In the genomic region with DNA sequence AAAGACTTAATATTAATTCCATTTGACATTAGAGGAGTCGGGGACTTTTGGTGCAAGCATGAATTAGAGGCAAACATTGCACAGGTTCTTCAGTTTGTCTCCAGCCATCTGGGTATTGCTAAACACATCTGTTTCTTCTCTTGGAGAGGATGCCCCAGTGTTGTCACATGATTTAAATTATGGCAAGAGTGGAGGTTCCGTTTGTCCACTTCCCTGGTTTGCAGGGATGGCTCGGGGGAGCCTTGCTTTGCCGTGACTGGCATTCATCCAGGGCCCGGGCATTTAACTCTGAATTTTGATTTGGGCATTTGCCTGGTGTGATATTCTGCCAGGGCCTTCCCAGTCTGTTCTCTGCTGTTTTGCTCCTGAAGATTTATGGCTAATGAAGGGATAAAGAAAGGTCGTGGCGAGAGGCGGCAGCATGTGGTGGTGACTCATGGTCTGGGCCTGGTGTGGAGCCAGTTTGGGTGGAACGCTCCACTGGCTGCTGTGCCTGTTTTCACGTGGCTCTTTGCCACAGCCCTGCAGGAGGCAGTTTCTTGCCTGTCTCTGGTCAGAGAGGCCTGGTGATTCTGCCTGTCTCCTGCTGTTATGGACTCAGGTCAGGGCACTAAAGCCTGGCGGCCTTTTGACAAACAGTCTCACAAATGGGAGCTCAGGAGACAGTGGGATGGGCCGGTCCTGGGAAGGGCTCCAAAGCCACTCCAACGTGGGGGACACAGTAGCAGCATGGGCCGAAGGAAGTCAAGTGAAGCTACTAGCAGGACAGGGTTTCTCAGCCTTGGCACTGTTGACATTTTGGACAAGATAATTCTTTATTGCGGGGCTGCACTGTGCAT, we compare ENCODE assay signal across 8 cellular contexts.
DNase-seq lines count a peak whose midpoint lies in the region; ATAC-seq and TF ChIP-seq lines count a peak whose summit lies in the region.

No MANE protein-coding gene starts in this region.

- H3K9me3 ChIP-seq in PC-3 (ENCODE audit: low read length) = no peaks in the 10 kb centered on the region
- no peaks in the 10 kb centered on the region for H3K9me3 ChIP-seq in esophagus (ENCODE audit: control insufficient read depth in 2 of 2, insufficient read depth in 1 of 2, low read depth in 1 of 2, low read length in 1 of 2)
- H3K9me3 ChIP-seq in muscle layer of colon (ENCODE audit: low read length) = no peaks in the 10 kb centered on the region

- no peaks in the 10 kb centered on the region for H3K36me3 ChIP-seq in PC-3 (ENCODE audit: low read depth, low read length)
- no peaks in the 10 kb centered on the region for H3K36me3 ChIP-seq in esophagus (ENCODE audit: control insufficient read depth in 2 of 2, insufficient read depth in 2 of 2, low read length in 1 of 2)
- H3K36me3 ChIP-seq in muscle layer of colon (ENCODE audit: insufficient read depth, low read length) = no peaks in the 10 kb centered on the region

- H3K79me2 ChIP-seq in PC-3 (ENCODE audit: low read length) = no peaks in the 10 kb centered on the region

- ATAC-seq in PC-3 (peak; percentile 87), GM21576 (IDR thresholded peaks at IDR 0.05; ENCODE audit: unreplicated experiment) (no peak), HG02884 (IDR thresholded peaks at IDR 0.05; ENCODE audit: unreplicated experiment) (no peak), GM19023 (IDR thresholded peaks at IDR 0.05; ENCODE audit: unreplicated experiment) (no peak)

- BruUV-seq in PC-3 (replicated peaks; lab: Mats Ljungman, UMichigan) = no TSS peak

- POLR2A ChIA-PET in HEK293T (lab: Yijun Ruan, JAX) (interaction anchor here (1.1 to 1.4 kb wide), 2 partner anchors 166 to 421 kb away, joined by 3 to 5 read pairs; no protein-coding TSS in a partner anchor), PC-3 (lab: Charles Lee; ENCODE audit: unreplicated experiment) (interaction anchor here (0.6 kb wide), 1 partner anchor 214 kb away, joined by 3 read pairs; no protein-coding TSS in a partner anchor)

- H4K20me1 ChIP-seq in PC-3 (ENCODE audit: low read length) = no peaks in the 10 kb centered on the region

- intact Hi-C loops in PC-3 (cut with micrococcal nuclease) = loop anchor here (5.0 kb wide), 1 partner anchor 40 kb away; no protein-coding TSS in a partner anchor

- 21 to 35% methylated on average over 15 of the region's 15 CpGs for WGBS in esophagus, 2 donors

- CTCF ChIA-PET in HEK293T (lab: Yijun Ruan, JAX) (no interaction called here), PC-3 (lab: Charles Lee) (no interaction called here)

- no peaks in the 10 kb centered on the region for H3F3A ChIP-seq in PC-3 (ENCODE audit: low read length, unreplicated experiment)

- H2AFZ ChIP-seq in PC-3 (ENCODE audit: low read length) = peak overlapping the region; percentile 58

- H3K4me1 ChIP-seq in PC-3 (ENCODE audit: insufficient read depth, low read length) (peaks cover 35% of the 10 kb centered on the region), esophagus (ENCODE audit: control insufficient read depth in 2 of 2, insufficient read depth in 2 of 2, low read length in 1 of 2) (peaks cover 6 to 14% of the 10 kb centered on the region in 2 donors), muscle layer of colon (ENCODE audit: insufficient read depth, low read length) (peaks cover 43% of the 10 kb centered on the region)

- TF ChIP-seq CTCF in PC-3 (conservative IDR thresholded peaks at IDR 0.05; ENCODE audit: low read depth, low read length) = no peak

- H3K27me3 ChIP-seq in PC-3 (ENCODE audit: low read length) = no peaks in the 10 kb centered on the region
- no peaks in the 10 kb centered on the region for H3K27me3 ChIP-seq in esophagus (ENCODE audit: control insufficient read depth in 1 of 2, insufficient read depth in 2 of 2, low read length in 2 of 2)
- H3K27me3 ChIP-seq in muscle layer of colon (ENCODE audit: control insufficient read depth in 1 of 2, insufficient read depth in 2 of 2, low read length in 2 of 2) = no peaks in the 10 kb centered on the region

- no peaks in the 10 kb centered on the region for H3K9me2 ChIP-seq in PC-3 (replicated peaks; ENCODE audit: low read length)

- peak; percentile 50 for DNase-seq in HEK293T (ENCODE audit: extremely low spot score)
- peak; percentile 82 for DNase-seq in PC-3
- no peak for DNase-seq in activated CD4-positive, alpha-beta T cell treated with anti-CD3 and anti-CD28 coated beads for 1 hour

- H3K27ac ChIP-seq in PC-3 (ENCODE audit: low read length) = peak overlapping the region; percentile 65
- H3K27ac ChIP-seq in esophagus (ENCODE audit: low read depth in 2 of 2, low read length in 1 of 2) = peak overlapping the region; percentile 78 to 96
- H3K27ac ChIP-seq in muscle layer of colon (ENCODE audit: low read depth, low read length) = peak overlapping the region; percentile 73

- H3K4me3 ChIP-seq in PC-3 (ENCODE audit: low read length) (peak overlapping the region; percentile 7; the same call in 1 of the 2 replicates), esophagus (ENCODE audit: low read depth in 1 of 2, low read length in 2 of 2) (no peak overlapping the region), muscle layer of colon (ENCODE audit: low read depth in 1 of 2, low read length in 2 of 2) (peak overlapping the region in 1 of 2 donors; percentile 43)

- peak overlapping the region; percentile 56 for H3K4me2 ChIP-seq in PC-3 (ENCODE audit: low read length)

- H3K9ac ChIP-seq in PC-3 (ENCODE audit: low read length) (no peak overlapping the region; the same call in 1 of the 2 replicates), muscle layer of colon (ENCODE audit: low read length) (no peak overlapping the region)

TF ChIP-seq in HEK293T, 16 proteins besides CTCF, POLR2A, EP300 and RAD21:
- TF ChIP-seq FOXA1 (IDR thresholded peaks at IDR 0.05) (no peak), HDGF (IDR thresholded peaks at IDR 0.05; ENCODE audit: borderline replicate concordance) (0 out of 2 replicates have a peak, but pooled peaks have one; percentile 46), SP1 (IDR thresholded peaks at IDR 0.05) (no peak), L3MBTL2 (conservative IDR thresholded peaks at IDR 0.05) (peak; percentile 68)
- TF ChIP-seq, protein P1, sequence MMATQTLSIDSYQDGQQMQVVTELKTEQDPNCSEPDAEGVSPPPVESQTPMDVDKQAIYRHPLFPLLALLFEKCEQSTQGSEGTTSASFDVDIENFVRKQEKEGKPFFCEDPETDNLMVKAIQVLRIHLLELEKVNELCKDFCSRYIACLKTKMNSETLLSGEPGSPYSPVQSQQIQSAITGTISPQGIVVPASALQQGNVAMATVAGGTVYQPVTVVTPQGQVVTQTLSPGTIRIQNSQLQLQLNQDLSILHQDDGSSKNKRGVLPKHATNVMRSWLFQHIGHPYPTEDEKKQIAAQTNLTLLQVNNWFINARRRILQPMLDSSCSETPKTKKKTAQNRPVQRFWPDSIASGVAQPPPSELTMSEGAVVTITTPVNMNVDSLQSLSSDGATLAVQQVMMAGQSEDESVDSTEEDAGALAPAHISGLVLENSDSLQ (IDR thresholded peaks at IDR 0.05) = peak; percentile 84
TF ChIP-seq in HEK293T: peak in this region for 3.
